Comparison of ENCODE assay signal across 8 cellular contexts in genomic region chr4:77817304-77818076, GRCh38. TPM values are rescaled to one million over a fixed set of nuclear protein-coding genes. Genes with fewer than 3 reads are reported as not detected.
DNase-seq lines count a peak whose midpoint lies in the region; ATAC-seq, FAIRE-seq and TF ChIP-seq lines count a peak whose summit lies in the region.

No MANE protein-coding gene starts in this region.

- peaks cover 32% of the 10 kb centered on the region for H3K79me2 ChIP-seq in GM12878 (ENCODE audit: control insufficient read depth, insufficient read depth, low read length)

- CTCF ChIA-PET in GM12878 (lab: Yijun Ruan, JAX): interaction anchor here (0.6 to 1.6 kb wide), 4 partner anchors 34 to 242 kb away, joined by 3 to 8 read pairs (median 4); partner anchors contain the start of gene MRPL1

- intact Hi-C loops in GM12878 (cut with micrococcal nuclease; ENCODE audit: unreplicated experiment): no loop called here
- intact Hi-C loops in lower lobe of right lung (cut with DNase I): no loop called here

- ATAC-seq in CD4-positive, CD25-positive, alpha-beta regulatory T cell (ENCODE audit: low read depth in 2 of 2): no peak
- no peak for ATAC-seq in GM12878
- no peak for ATAC-seq in lower lobe of right lung

- peak overlapping the region; percentile 99 for H3K27ac ChIP-seq in CD4-positive, CD25-positive, alpha-beta regulatory T cell (ENCODE audit: insufficient read depth, low read length, poor library complexity, severe bottlenecking)
- H3K27ac ChIP-seq in GM12878 (ENCODE audit: control insufficient read depth, insufficient read depth) (peak overlapping the region; percentile 8; the same call in 1 of the 2 replicates), lower lobe of right lung (peak overlapping the region; percentile 99)

- peak overlapping the region; percentile 55 for H2AFZ ChIP-seq in GM12878 (ENCODE audit: control insufficient read depth, low read depth, low read length)

- no peak for TF ChIP-seq EP300 in GM12878 (IDR thresholded peaks at IDR 0.05; ENCODE audit: borderline replicate concordance in 1 of 2, control insufficient read depth in 1 of 2, low read depth in 2 of 2, low read length in 2 of 2)

- FAIRE-seq in GM12878 (lab: Jason Lieb, UNC): no peak

- no peaks in the 10 kb centered on the region for H3K27me3 ChIP-seq in CD4-positive, CD25-positive, alpha-beta regulatory T cell (ENCODE audit: control insufficient read depth, insufficient read depth, low read length)
- H3K27me3 ChIP-seq in GM12878 (replicated peaks in 1 of 2; ENCODE audit: control insufficient read depth in 2 of 2, insufficient read depth in 2 of 2, low read length in 1 of 2) (no peaks in the 10 kb centered on the region), lower lobe of right lung (ENCODE audit: low read depth) (no peaks in the 10 kb centered on the region)

- H3K9ac ChIP-seq in GM12878 (ENCODE audit: control insufficient read depth, insufficient read depth, low read length): 0 out of 2 replicates have a peak overlapping the region, but pooled peaks have one; percentile 81

- peaks cover 0 to 6% (median 0%) of the 10 kb centered on the region in 7 donors for H3K9me3 Mint-ChIP-seq in CD4-positive, CD25-positive, alpha-beta regulatory T cell
- H3K9me3 Mint-ChIP-seq in IgD-negative memory B cell (peaks cover 0 to 2% (median 0%) of the 10 kb centered on the region in 3 donors), type B pancreatic cell (no peaks in the 10 kb centered on the region)

- BruUV-seq in GM12878 (replicated peaks; lab: Mats Ljungman, UMichigan): no TSS peak

- no peak for TF ChIP-seq POLR2A in GM12878 (IDR thresholded peaks at IDR 0.05; ENCODE audit: low read depth, low read length)

- H3K4me3 Mint-ChIP-seq in CD4-positive, CD25-positive, alpha-beta regulatory T cell: peak overlapping the region; percentile 98 to 100 (median 100)
- H3K4me3 Mint-ChIP-seq in IgD-negative memory B cell: peak overlapping the region; percentile 93 to 97 (median 94)
- peak overlapping the region; percentile 93 for H3K4me3 Mint-ChIP-seq in type B pancreatic cell

- peak in 1 of 3 donors; percentile 22 for DNase-seq in CD4-positive, CD25-positive, alpha-beta regulatory T cell
- DNase-seq in GM12878 (ENCODE audit: low read depth, low spot score) (no peak), lower lobe of right lung (no peak), type B pancreatic cell (ENCODE audit: extremely low spot score, unreplicated experiment) (no peak), NCI-H187 (lab: John Stamatoyannopoulos, UW) (no peak), nucleus accumbens (lab: John Stamatoyannopoulos, UW) (no peak)
- DNase-seq in NK-92 treated with Interleukin-12 subunit alpha and Interleukin-12 subunit beta, amount 100 ng/mL, for 24 hours (lab: John Stamatoyannopoulos, UW): no peak

- SMC1A ChIA-PET in GM12878 (lab: Charles Lee; ENCODE audit: uncharacterized antibody, unreplicated experiment): interaction anchor here (0.9 to 1.7 kb wide), 5 partner anchors 9 to 74 kb away, joined by 3 to 7 read pairs (median 3); partner anchors contain the start of gene MRPL1

- TF ChIP-seq RAD21 in GM12878 (IDR thresholded peaks at IDR 0.05; ENCODE audit: insufficient read depth, low read depth, low read length): no peak

- in situ Hi-C loops in GM12878 (cut with MboI): no loop called here

- WGBS in GM12878 (ENCODE audit: insufficient coverage, insufficient replicate concordance, low lambda C conversion rate, missing lambda C conversion rate): 47% methylated on average over 8 of the region's 8 CpGs

- H3K36me3 Mint-ChIP-seq in CD4-positive, CD25-positive, alpha-beta regulatory T cell: peaks cover 17% of the 10 kb centered on the region
- H3K36me3 Mint-ChIP-seq in IgD-negative memory B cell (no peaks in the 10 kb centered on the region), type B pancreatic cell (no peaks in the 10 kb centered on the region)

- RAD21 ChIA-PET in GM12878 (lab: Charles Lee; ENCODE audit: unreplicated experiment): interaction anchor here (0.6 to 1.4 kb wide), 4 partner anchors 30 to 1121 kb away, joined by 3 to 13 read pairs (median 4); partner anchors contain the start of genes MRPL1 and PAQR3

- POLR2A ChIA-PET in GM12878 (lab: Charles Lee): no interaction called here

- peak overlapping the region; percentile 77 for H3K4me2 ChIP-seq in GM12878 (ENCODE audit: control insufficient read depth, insufficient read depth)

- H3K4me1 ChIP-seq in CD4-positive, CD25-positive, alpha-beta regulatory T cell (ENCODE audit: control insufficient read depth, insufficient read depth, low read length, poor library complexity, severe bottlenecking): peaks cover 60% of the 10 kb centered on the region
- H3K4me1 ChIP-seq in GM12878 (ENCODE audit: control insufficient read depth, insufficient read depth, low read length) (peaks cover 3% of the 10 kb centered on the region; the same call in 1 of the 2 replicates), lower lobe of right lung (peaks cover 65% of the 10 kb centered on the region)

- H3K36me3 ChIP-seq in CD4-positive, CD25-positive, alpha-beta regulatory T cell (ENCODE audit: control insufficient read depth, insufficient read depth, low read length): no peaks in the 10 kb centered on the region
- no peaks in the 10 kb centered on the region for H3K36me3 ChIP-seq in GM12878 (ENCODE audit: control insufficient read depth in 2 of 2, insufficient read depth in 2 of 2, low read length in 1 of 2)
- no peaks in the 10 kb centered on the region for H3K36me3 ChIP-seq in lower lobe of right lung

- peak overlapping the region; percentile 91 for H3K4me3 ChIP-seq in CD4-positive, CD25-positive, alpha-beta regulatory T cell (ENCODE audit: low read depth, low read length)
- H3K4me3 ChIP-seq in GM12878: peak overlapping the region; percentile 92
- H3K4me3 ChIP-seq in lower lobe of right lung: peak overlapping the region; percentile 91

- H4K20me1 ChIP-seq in GM12878 (ENCODE audit: control insufficient read depth, insufficient read depth): no peaks in the 10 kb centered on the region

- no peaks in the 10 kb centered on the region for H3K9me3 ChIP-seq in CD4-positive, CD25-positive, alpha-beta regulatory T cell (ENCODE audit: control insufficient read depth in 2 of 2, low read length in 2 of 2)
- H3K9me3 ChIP-seq in GM12878 (replicated peaks; ENCODE audit: control insufficient read depth, insufficient read depth, low read length) (no peaks in the 10 kb centered on the region), lower lobe of right lung (no peaks in the 10 kb centered on the region)

- peaks cover 46 to 70% (median 55%) of the 10 kb centered on the region in 4 donors for H3K4me1 Mint-ChIP-seq in CD4-positive, CD25-positive, alpha-beta regulatory T cell
- H3K4me1 Mint-ChIP-seq in IgD-negative memory B cell (peaks cover 41 to 51% (median 49%) of the 10 kb centered on the region in 3 donors), type B pancreatic cell (ENCODE audit: unreplicated experiment) (peaks cover 24% of the 10 kb centered on the region)

- TF ChIP-seq CTCF in GM12878 (IDR thresholded peaks at IDR 0.05 in 2 of 3, conservative IDR thresholded peaks at IDR 0.05 in 1 of 3; ENCODE audit: control insufficient read depth in 2 of 3, extremely low read depth in 1 of 3, insufficient read depth in 1 of 3, low read depth in 3 of 3, low read length in 3 of 3) (no peak), lower lobe of right lung (IDR thresholded peaks at IDR 0.05) (no peak), type B pancreatic cell (conservative IDR thresholded peaks at IDR 0.05) (no peak)

- peak overlapping the region; percentile 94 to 97 (median 96) for H3K27ac Mint-ChIP-seq in CD4-positive, CD25-positive, alpha-beta regulatory T cell
- H3K27ac Mint-ChIP-seq in IgD-negative memory B cell: peak overlapping the region; percentile 98
- H3K27ac Mint-ChIP-seq in type B pancreatic cell: peak overlapping the region; percentile 99

- peaks cover 13% of the 10 kb centered on the region for H3K27me3 Mint-ChIP-seq in CD4-positive, CD25-positive, alpha-beta regulatory T cell
- H3K27me3 Mint-ChIP-seq in IgD-negative memory B cell (no peaks in the 10 kb centered on the region), type B pancreatic cell (peaks cover 3% of the 10 kb centered on the region)

RNA-seq across cellular contexts. Expression of gene CNOT6L, which starts 1.7 kb away (rescaled TPM):
- 237 TPM for total RNA-seq in CD4-positive, CD25-positive, alpha-beta regulatory T cell
- polyA plus RNA-seq in CD4-positive, CD25-positive, alpha-beta regulatory T cell: 10 to 100 TPM; 44.1 to 55.5 (median 51.2) TPM
- 40.1 TPM for polyA plus RNA-seq in IgD-negative memory B cell
- 9.4 and 9.7 TPM in 2 replicates for total RNA-seq in GM12878 (2013; cell fraction: nucleolus; rRNA removed)
- total RNA-seq in GM12878 (2014; rRNA removed): 2.8 and 3.1 TPM in 2 replicates
- total RNA-seq in GM12878 (2014; rRNA removed; fragmentation: Illumina TruSeq; extraction: Trizol): 2.6 and 3.3 TPM in 2 replicates
- 10.0 and 10.9 TPM in 2 replicates for total RNA-seq in GM12878 (2021)
- 5.8 TPM for polyA plus RNA-seq in GM12878 (2011; ENCODE audit: low read depth)
- polyA plus RNA-seq in GM12878 (2011; rRNA removed): 4.6 and 5.2 TPM in 2 replicates
- polyA plus RNA-seq in GM12878 (2011; cell fraction: cytosol; rRNA removed): 2.1 and 3.2 TPM in 2 replicates
- polyA plus RNA-seq in GM12878 (2011; cell fraction: nucleus; rRNA removed): 3.1 and 4.1 TPM in 2 replicates
- polyA plus RNA-seq in GM12878 (2012): 4.5 and 8.0 TPM in 2 replicates
- 5.9 and 6.1 TPM in 2 replicates for polyA plus RNA-seq in GM12878 (2014; fragmentation: Illumina TruSeq; extraction: Trizol)
- 1 to 10 TPM; 1.1 to 2.0 TPM for polyA plus RNA-seq in GM12878 (2014; fragmentation: Nextera tagmentation; extraction: Ambion mirVana)
- polyA plus RNA-seq in GM12878 (2014; rRNA removed): 2.7 and 3.1 TPM in 2 replicates
- polyA plus RNA-seq in GM12878 (2016; fragmentation: Nextera tagmentation; extraction: Ambion mirVana): 1 to 10 TPM; 3.0 to 3.5 TPM
- 10.0 and 19.7 TPM in 2 replicates for polyA minus RNA-seq in GM12878 (2011; rRNA and poly(A)+ RNA removed)
- 3.6 and 7.6 TPM in 2 replicates for polyA minus RNA-seq in GM12878 (2011; cell fraction: cytosol; rRNA and poly(A)+ RNA removed)
- polyA minus RNA-seq in GM12878 (2011; cell fraction: nucleus; rRNA and poly(A)+ RNA removed): 5.2 and 7.5 TPM in 2 replicates
- total RNA-seq in lower lobe of right lung: 54.1 TPM
- 30.0 and 40.1 TPM in 2 replicates for total RNA-seq in type B pancreatic cell (ENCODE audit: low replicate concordance)

RNA-seq across cellular contexts. Expression of gene MRPL1, which starts 45.1 kb away (rescaled TPM):
- total RNA-seq in CD4-positive, CD25-positive, alpha-beta regulatory T cell: 31.3 TPM
- 10 to 100 TPM; 32.0 to 36.8 (median 33.7) TPM for polyA plus RNA-seq in CD4-positive, CD25-positive, alpha-beta regulatory T cell
- polyA plus RNA-seq in IgD-negative memory B cell (30.0 TPM), GM12878 (2011; rRNA removed) (32.8 and 45.2 TPM in 2 replicates), GM12878 (2014; fragmentation: Illumina TruSeq; extraction: Trizol) (25.9 and 41.1 TPM in 2 replicates), GM12878 (2014; fragmentation: Nextera tagmentation; extraction: Ambion mirVana) (10 to 100 TPM; 26.3 to 35.7 TPM), GM12878 (2014; rRNA removed) (16.2 and 22.8 TPM in 2 replicates), GM12878 (2016; fragmentation: Nextera tagmentation; extraction: Ambion mirVana) (10 to 100 TPM; 33.9 to 34.9 TPM)
- total RNA-seq in GM12878 (2013; cell fraction: nucleolus; rRNA removed): 24.7 and 27.0 TPM in 2 replicates
- total RNA-seq in GM12878 (2014; rRNA removed) (24.6 and 25.4 TPM in 2 replicates), GM12878 (2014; rRNA removed; fragmentation: Illumina TruSeq; extraction: Trizol) (28.6 and 30.1 TPM in 2 replicates), GM12878 (2021) (20.2 and 22.0 TPM in 2 replicates), lower lobe of right lung (25.8 TPM), type B pancreatic cell (ENCODE audit: low replicate concordance) (27.1 and 44.1 TPM in 2 replicates)
- polyA plus RNA-seq in GM12878 (2011; ENCODE audit: low read depth): 11.1 TPM
- polyA plus RNA-seq in GM12878 (2011; cell fraction: cytosol; rRNA removed): 6.0 and 7.0 TPM in 2 replicates
- 8.8 and 10.6 TPM in 2 replicates for polyA plus RNA-seq in GM12878 (2011; cell fraction: nucleus; rRNA removed)
- polyA plus RNA-seq in GM12878 (2012): 24.8 and 27.4 TPM in 2 replicates
- polyA minus RNA-seq in GM12878 (2011; rRNA and poly(A)+ RNA removed): 6.4 and 8.2 TPM in 2 replicates
- 2.8 and 3.4 TPM in 2 replicates for polyA minus RNA-seq in GM12878 (2011; cell fraction: cytosol; rRNA and poly(A)+ RNA removed)
- polyA minus RNA-seq in GM12878 (2011; cell fraction: nucleus; rRNA and poly(A)+ RNA removed): 8.8 and 10.3 TPM in 2 replicates

Comparison
In these comparisons a context has a peak if more than half of its experiments do, and no peak if none do; other contexts are left out.
1. H3K27ac ChIP-seq: peak in every context shown above with its lines; median percentile 99 in CD4-positive, CD25-positive, alpha-beta regulatory T cell; 99 in lower lobe of right lung; 8 in GM12878.